Comparison of ENCODE assay signal across 25 cellular contexts in the genomic region with DNA sequence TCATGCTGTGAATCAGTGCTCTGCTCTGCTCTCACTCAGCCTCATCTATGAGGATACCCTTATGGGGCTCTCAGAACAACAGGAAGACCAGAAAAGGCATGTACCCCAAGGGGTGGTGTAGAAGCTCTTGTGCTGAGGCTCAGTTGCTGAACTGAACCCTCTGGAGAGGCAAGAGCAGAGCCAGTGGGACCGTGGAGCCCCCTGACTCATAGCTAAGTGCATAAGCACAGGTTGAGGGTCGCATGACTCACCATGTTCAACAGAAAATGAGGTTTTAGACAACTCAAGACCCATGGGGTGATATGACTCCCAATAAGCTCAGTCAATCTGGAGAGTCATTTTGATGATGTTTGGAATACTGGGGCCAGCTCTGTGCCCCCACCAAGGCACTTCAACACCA. TPM values are rescaled to one million over a fixed set of nuclear protein-coding genes. Genes with fewer than 3 reads are reported as not detected.
DNase-seq lines count a peak whose midpoint lies in the region; ATAC-seq and TF ChIP-seq lines count a peak whose summit lies in the region.
"Had no signal": no experiment of that assay in that cellular context is flagged by ENCODE, and none has a peak within 500 bp of the region (broad histone marks: within the 10 kb centered on the region; RNA-seq: fewer than 3 reads in every experiment).

No MANE protein-coding gene starts in this region.

- TF ChIP-seq CTCF in astrocyte of the spinal cord (IDR thresholded peaks at IDR 0.05; ENCODE audit: low read depth, low read length), result no peak

- intact Hi-C loops in activated CD4-positive, alpha-beta memory T cell treated with anti-CD3 and anti-CD28 coated beads for 36 hours (cut with micrococcal nuclease), result loop anchor here (1.0 kb wide), 1 partner anchor 12 kb away; no protein-coding TSS in a partner anchor

- H3K27ac ChIP-seq in substantia nigra (ENCODE audit: low read depth, low read length, poor library complexity, severe bottlenecking), result no peak overlapping the region
- H3K27ac ChIP-seq: ascending aorta, esophagus squamous epithelium, hepatocyte, ovary, SJSA1, stomach, tibial artery had no signal

- no peak for ATAC-seq in T-helper 17 cell

- DNase-seq in activated CD4-positive, alpha-beta memory T cell treated with anti-CD3 and anti-CD28 coated beads for 36 hours, result peak; percentile 65
- DNase-seq in activated CD4-positive, alpha-beta memory T cell treated with anti-CD3 and anti-CD28 coated beads, Interleukin-2, amount 10 ng/mL, durations not matched to agents 7 days and 5 days, result no peak
- no peak for DNase-seq in T-helper 17 cell
- DNase-seq in astrocyte of the spinal cord (ENCODE audit: low read depth, low spot score), result peak; percentile 23
- peak; percentile 43 for DNase-seq in stimulated activated CD4-positive, alpha-beta T cell treated with anti-CD3 and anti-CD28 coated beads, Interleukin-4, amount 100 ng/mL, for 24 hours
- no peak for DNase-seq in effector CD4-positive, alpha-beta T cell
- no peak for DNase-seq in RPMI8226
- DNase-seq in substantia nigra (lab: John Stamatoyannopoulos, UW), result no peak
- DNase-seq: activated gamma-delta T cell treated with Interleukin-2 at 50 U/mL for 16 hours; central memory CD4-positive, alpha-beta T cell; dermis blood vessel endothelial cell; esophagus squamous epithelium; MV-4-11; NCI-H146; NCI-H2107; NCI-H774; nephron progenitor cell; ovary; retina; small intestine; stomach; tibial artery had no signal

- H3K9me3 Mint-ChIP-seq in activated CD4-positive, alpha-beta memory T cell treated with anti-CD3 and anti-CD28 coated beads for 36 hours, result no peaks in the 10 kb centered on the region
- H3K9me3 Mint-ChIP-seq in activated CD4-positive, alpha-beta memory T cell treated with anti-CD3 and anti-CD28 coated beads, Interleukin-2, amount 10 ng/mL, durations not matched to agents 7 days and 5 days, result no peaks in the 10 kb centered on the region
- H3K9me3 Mint-ChIP-seq: nephron progenitor cell had no signal

- peaks cover 2% of the 10 kb centered on the region for H3K27me3 Mint-ChIP-seq in activated CD4-positive, alpha-beta memory T cell treated with anti-CD3 and anti-CD28 coated beads for 36 hours
- H3K27me3 Mint-ChIP-seq in activated CD4-positive, alpha-beta memory T cell treated with anti-CD3 and anti-CD28 coated beads, Interleukin-2, amount 10 ng/mL, durations not matched to agents 7 days and 5 days, result no peaks in the 10 kb centered on the region
- H3K27me3 Mint-ChIP-seq in T-helper 17 cell, result peaks cover 18% of the 10 kb centered on the region

- in situ Hi-C loops in astrocyte of the spinal cord (cut with HindIII; ENCODE audit: low sequenced_read_pairs), result no loop called here

- peaks cover 36% of the 10 kb centered on the region for H3K4me1 Mint-ChIP-seq in activated CD4-positive, alpha-beta memory T cell treated with anti-CD3 and anti-CD28 coated beads for 36 hours (ENCODE audit: low read depth)
- H3K4me1 Mint-ChIP-seq in activated CD4-positive, alpha-beta memory T cell treated with anti-CD3 and anti-CD28 coated beads, Interleukin-2, amount 10 ng/mL, durations not matched to agents 7 days and 5 days, result peaks cover 2% of the 10 kb centered on the region
- H3K4me1 Mint-ChIP-seq in T-helper 17 cell, result peaks cover 17% of the 10 kb centered on the region

- H3K4me3 Mint-ChIP-seq in activated CD4-positive, alpha-beta memory T cell treated with anti-CD3 and anti-CD28 coated beads for 36 hours, result no peak overlapping the region
- H3K4me3 Mint-ChIP-seq in activated CD4-positive, alpha-beta memory T cell treated with anti-CD3 and anti-CD28 coated beads, Interleukin-2, amount 10 ng/mL, durations not matched to agents 7 days and 5 days, result no peak overlapping the region
- H3K4me3 Mint-ChIP-seq in T-helper 17 cell, result no peak overlapping the region
- H3K4me3 Mint-ChIP-seq: nephron progenitor cell had no signal

- H3K4me3 ChIP-seq in astrocyte of the spinal cord (ENCODE audit: low read depth, low read length), result no peak overlapping the region
- H3K4me3 ChIP-seq: ascending aorta, esophagus squamous epithelium, hepatocyte, ovary, SJSA1, stomach, tibial artery had no signal

- no peaks in the 10 kb centered on the region for H3K36me3 Mint-ChIP-seq in activated CD4-positive, alpha-beta memory T cell treated with anti-CD3 and anti-CD28 coated beads for 36 hours
- H3K36me3 Mint-ChIP-seq in activated CD4-positive, alpha-beta memory T cell treated with anti-CD3 and anti-CD28 coated beads, Interleukin-2, amount 10 ng/mL, durations not matched to agents 7 days and 5 days (ENCODE audit: low read depth), result no peaks in the 10 kb centered on the region
- H3K36me3 Mint-ChIP-seq in T-helper 17 cell (ENCODE audit: low read depth), result peaks cover 5% of the 10 kb centered on the region

- POLR2A ChIA-PET in activated CD4-positive, alpha-beta memory T cell treated with anti-CD3 and anti-CD28 coated beads for 36 hours (lab: Charles Lee), result interaction anchor here (1.1 to 1.3 kb wide), 3 partner anchors 11 to 32 kb away, joined by 4 to 6 read pairs (median 4); no protein-coding TSS in a partner anchor
- POLR2A ChIA-PET in activated CD4-positive, alpha-beta memory T cell treated with anti-CD3 and anti-CD28 coated beads, Interleukin-2, amount 10 ng/mL, durations not matched to agents 7 days and 5 days (lab: Charles Lee), result interaction anchor here (0.6 kb wide), 1 partner anchor 900 kb away, joined by 3 read pairs; no protein-coding TSS in a partner anchor

- no peak overlapping the region for H3K27ac Mint-ChIP-seq in activated CD4-positive, alpha-beta memory T cell treated with anti-CD3 and anti-CD28 coated beads for 36 hours
- no peak overlapping the region for H3K27ac Mint-ChIP-seq in activated CD4-positive, alpha-beta memory T cell treated with anti-CD3 and anti-CD28 coated beads, Interleukin-2, amount 10 ng/mL, durations not matched to agents 7 days and 5 days
- peak overlapping the region; percentile 43 for H3K27ac Mint-ChIP-seq in T-helper 17 cell
- H3K27ac Mint-ChIP-seq: nephron progenitor cell had no signal

- H3K9me3 ChIP-seq in T-helper 17 cell (ENCODE audit: control insufficient read depth, low read length, poor library complexity, severe bottlenecking), result no peaks in the 10 kb centered on the region
- H3K9me3 ChIP-seq: ascending aorta, esophagus squamous epithelium, ovary, SJSA1, stomach, tibial artery had no signal

- CTCF ChIA-PET in activated CD4-positive, alpha-beta memory T cell treated with anti-CD3 and anti-CD28 coated beads for 36 hours (lab: Charles Lee), result interaction anchor here (0.6 to 1.7 kb wide), 4 partner anchors 8 to 34 kb away, joined by 3 to 6 read pairs (median 4); no protein-coding TSS in a partner anchor
- CTCF ChIA-PET in activated CD4-positive, alpha-beta memory T cell treated with anti-CD3 and anti-CD28 coated beads, Interleukin-2, amount 10 ng/mL, durations not matched to agents 7 days and 5 days (lab: Charles Lee), result no interaction called here

RNA-seq across cellular contexts. Expression of gene CRYGS, which starts 37.3 kb away (rescaled TPM):
- 1 to 10 TPM; 2.5 to 2.7 TPM for total RNA-seq in activated CD4-positive, alpha-beta memory T cell treated with anti-CD3 and anti-CD28 coated beads for 36 hours
- total RNA-seq in activated CD4-positive, alpha-beta memory T cell treated with anti-CD3 and anti-CD28 coated beads, Interleukin-2, amount 10 ng/mL, durations not matched to agents 7 days and 5 days, result 1 to 10 TPM; 4.1 to 4.8 TPM
- total RNA-seq in T-helper 17 cell, result 1 to 10 TPM; 2.7 to 4.3 TPM
- total RNA-seq: ascending aorta had no signal

Comparison
In these comparisons a context has a peak if more than half of its experiments do, and no peak if none do; other contexts are left out.
1. DNase-seq: peak in activated CD4-positive, alpha-beta memory T cell treated with anti-CD3 and anti-CD28 coated beads for 36 hours (single experiment), astrocyte of the spinal cord (single experiment) and stimulated activated CD4-positive, alpha-beta T cell treated with anti-CD3 and anti-CD28 coated beads, Interleukin-4, amount 100 ng/mL, for 24 hours (single experiment); none in activated CD4-positive, alpha-beta memory T cell treated with anti-CD3 and anti-CD28 coated beads, Interleukin-2, amount 10 ng/mL, durations not matched to agents 7 days and 5 days (single experiment), T-helper 17 cell (0 of 3), effector CD4-positive, alpha-beta T cell (single experiment), RPMI8226 (single experiment) and substantia nigra (0 of 49).